8 cellular contexts compared by ENCODE assay signal in genomic region chr9:131738838-131739191, GRCh38. TPM values are rescaled to one million over a fixed set of nuclear protein-coding genes. Genes with fewer than 3 reads are reported as not detected.
A peak's percentile ranks its signal among the peaks of the same experiment; 100 is the strongest.
DNase-seq lines count a peak whose midpoint lies in the region; ATAC-seq and TF ChIP-seq lines count a peak whose summit lies in the region.

No MANE protein-coding gene starts in this region.

- DNase-seq in NCI-H146 (lab: John Stamatoyannopoulos, UW) (peak; percentile 25), NCI-H146 treated with DMSO at 0.1 percent for 48 hours (lab: John Stamatoyannopoulos, UW; ENCODE audit: unreplicated experiment) (no peak), Panc1 (ENCODE audit: low read depth, low spot score) (no peak), epithelial cell of esophagus (ENCODE audit: low read depth) (no peak), ovary (no peak), ecto neural progenitor cell (ENCODE audit: low spot score) (no peak)

- no TSS peak for BruUV-seq in Panc1 (replicated peaks; lab: Mats Ljungman, UMichigan)

- CTCF ChIA-PET in Panc1 (lab: Charles Lee) = no interaction called here

- in situ Hi-C loops in Panc1 (cut with HindIII; ENCODE audit: low pct_unique_long_range_greater_than_20kb, low sequenced_read_pairs) = no loop called here

- ATAC-seq in Panc1 (0 out of 2 replicates have a peak, but pooled peaks have one; percentile 36), HG02840 (IDR thresholded peaks at IDR 0.05; ENCODE audit: low FRiP score, unreplicated experiment) (no peak), GM18868 (IDR thresholded peaks at IDR 0.05; ENCODE audit: unreplicated experiment) (no peak)

- H3K9me3 ChIP-seq in Panc1 (ENCODE audit: control insufficient read depth, insufficient read depth, low read depth, low read length) (no peaks in the 10 kb centered on the region), ovary (no peaks in the 10 kb centered on the region)

- H3K27me3 ChIP-seq in Panc1 (ENCODE audit: control insufficient read depth, insufficient read depth, low read length) = no peaks in the 10 kb centered on the region
- no peaks in the 10 kb centered on the region for H3K27me3 ChIP-seq in ovary

- H3K4me1 ChIP-seq in Panc1 (ENCODE audit: control insufficient read depth, insufficient read depth, low read length) (peaks cover 44% of the 10 kb centered on the region), ovary (ENCODE audit: insufficient read depth) (peaks cover 6% of the 10 kb centered on the region)

- POLR2A ChIA-PET in Panc1 (lab: Charles Lee) = no interaction called here

- 27 to 34% (median 28%) methylated on average over 6 to 7 of the region's 7 CpGs for WGBS in ovary, 3 donors

- H3K36me3 ChIP-seq in Panc1 (ENCODE audit: control insufficient read depth, insufficient read depth, low read length) (no peaks in the 10 kb centered on the region), ovary (no peaks in the 10 kb centered on the region)

- no peak for TF ChIP-seq EP300 in ovary (IDR thresholded peaks at IDR 0.05)

- TF ChIP-seq CTCF in Panc1 (IDR thresholded peaks at IDR 0.05) (no peak), epithelial cell of esophagus (IDR thresholded peaks at IDR 0.05; ENCODE audit: insufficient read depth, low read depth, low read length, missing control alignments) (no peak), ovary (IDR thresholded peaks at IDR 0.05) (no peak)

- intact Hi-C loops in Panc1 (cut with micrococcal nuclease; ENCODE audit: unreplicated experiment) = loop anchor here (10.0 kb wide), 1 partner anchor 64 kb away; no protein-coding TSS in a partner anchor
- intact Hi-C loops in ovary (cut with DNase I) = loop anchor here in 2 of 4 donors (1.0 to 10.0 kb wide), 3 partner anchors 147 to 204 kb away; partner anchors contain the start of gene UCK1 (in 1 of the 2)

- H3K27ac ChIP-seq in Panc1 (ENCODE audit: low read length) = peak overlapping the region; percentile 85
- H3K27ac ChIP-seq in ovary = no peak overlapping the region

- TF ChIP-seq POLR2A in ovary (IDR thresholded peaks at IDR 0.05) = no peak

- peak overlapping the region; percentile 66 to 74 for H3K4me3 ChIP-seq in Panc1 (ENCODE audit: low read depth in 2 of 2, low read length in 2 of 2)
- H3K4me3 ChIP-seq in epithelial cell of esophagus (ENCODE audit: low read length) = peak overlapping the region; percentile 70
- peak overlapping the region; percentile 60 for H3K4me3 ChIP-seq in ovary

RNA-seq across cellular contexts. Expression of gene RAPGEF1, which starts 1.1 kb away (rescaled TPM):
- total RNA-seq in Panc1 (2021; ENCODE audit: unreplicated experiment) (86.8 TPM), ovary (10 to 100 TPM; 17.0 to 64.4 (median 37.2) TPM)
- 57.8 TPM for polyA plus RNA-seq in Panc1 (2012; ENCODE audit: insufficient read length)
- polyA plus RNA-seq in ovary = 10 to 100 TPM; 23.6 to 33.8 TPM
